Comparison of ENCODE assay signal across 1 cellular context in the genomic region with DNA sequence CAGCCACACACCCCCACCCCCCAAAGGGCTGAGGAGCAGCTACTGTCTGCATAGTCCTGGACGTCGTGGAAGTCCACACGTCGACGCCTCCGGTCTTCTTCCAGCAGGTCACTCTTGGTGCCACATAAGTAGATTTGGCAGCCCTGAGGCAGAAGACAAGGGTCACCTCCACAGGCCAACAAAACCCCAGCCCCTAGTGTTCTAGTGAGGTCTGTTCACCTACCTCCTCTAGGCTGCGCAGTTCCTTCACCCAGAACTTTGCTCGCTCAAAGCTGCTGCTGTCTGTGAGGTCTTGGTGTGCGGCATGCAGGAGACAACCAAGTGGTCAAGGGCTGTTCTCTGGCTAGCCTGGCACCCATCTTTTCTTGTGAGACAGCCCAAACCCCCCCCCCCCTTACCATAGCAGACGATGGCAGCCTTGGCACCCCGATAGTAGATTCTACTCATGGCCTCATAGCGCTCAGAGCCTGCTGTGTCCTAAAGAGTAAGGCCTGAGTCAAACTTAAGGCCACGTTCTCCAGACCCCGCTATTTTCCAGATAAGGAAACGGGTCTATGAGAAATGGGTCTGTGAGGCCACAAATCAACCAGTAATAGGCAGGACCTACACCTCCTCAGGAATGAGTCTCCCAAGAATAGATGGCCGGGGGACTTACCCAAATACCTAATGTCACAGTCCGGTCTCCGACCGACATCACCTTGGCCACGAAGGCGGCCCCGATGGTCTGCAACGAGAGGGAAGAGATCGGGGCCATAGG.
TF ChIP-seq lines count a peak whose summit lies in the region.

No MANE protein-coding gene starts in this region.

TF ChIP-seq in SK-N-SH, 30 proteins besides CTCF, POLR2A, EP300 and RAD21 (continued from another document):
- TF ChIP-seq, protein P1, sequence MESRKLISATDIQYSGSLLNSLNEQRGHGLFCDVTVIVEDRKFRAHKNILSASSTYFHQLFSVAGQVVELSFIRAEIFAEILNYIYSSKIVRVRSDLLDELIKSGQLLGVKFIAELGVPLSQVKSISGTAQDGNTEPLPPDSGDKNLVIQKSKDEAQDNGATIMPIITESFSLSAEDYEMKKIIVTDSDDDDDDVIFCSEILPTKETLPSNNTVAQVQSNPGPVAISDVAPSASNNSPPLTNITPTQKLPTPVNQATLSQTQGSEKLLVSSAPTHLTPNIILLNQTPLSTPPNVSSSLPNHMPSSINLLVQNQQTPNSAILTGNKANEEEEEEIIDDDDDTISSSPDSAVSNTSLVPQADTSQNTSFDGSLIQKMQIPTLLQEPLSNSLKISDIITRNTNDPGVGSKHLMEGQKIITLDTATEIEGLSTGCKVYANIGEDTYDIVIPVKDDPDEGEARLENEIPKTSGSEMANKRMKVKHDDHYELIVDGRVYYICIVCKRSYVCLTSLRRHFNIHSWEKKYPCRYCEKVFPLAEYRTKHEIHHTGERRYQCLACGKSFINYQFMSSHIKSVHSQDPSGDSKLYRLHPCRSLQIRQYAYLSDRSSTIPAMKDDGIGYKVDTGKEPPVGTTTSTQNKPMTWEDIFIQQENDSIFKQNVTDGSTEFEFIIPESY (IDR thresholded peaks at IDR 0.05; ENCODE audit: borderline replicate concordance, low read depth) = no peak
- no peak for TF ChIP-seq NFIC (IDR thresholded peaks at IDR 0.05; ENCODE audit: borderline replicate concordance)
- TF ChIP-seq, protein P2, sequence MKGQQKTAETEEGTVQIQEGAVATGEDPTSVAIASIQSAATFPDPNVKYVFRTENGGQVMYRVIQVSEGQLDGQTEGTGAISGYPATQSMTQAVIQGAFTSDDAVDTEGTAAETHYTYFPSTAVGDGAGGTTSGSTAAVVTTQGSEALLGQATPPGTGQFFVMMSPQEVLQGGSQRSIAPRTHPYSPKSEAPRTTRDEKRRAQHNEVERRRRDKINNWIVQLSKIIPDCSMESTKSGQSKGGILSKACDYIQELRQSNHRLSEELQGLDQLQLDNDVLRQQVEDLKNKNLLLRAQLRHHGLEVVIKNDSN (IDR thresholded peaks at IDR 0.05; ENCODE audit: borderline replicate concordance, low read depth) = no peak
- TF ChIP-seq EZH2phosphoT487 (IDR thresholded peaks at IDR 0.05; ENCODE audit: borderline replicate concordance, low read depth) = no peak
- TF ChIP-seq SIN3A (IDR thresholded peaks at IDR 0.05; ENCODE audit: borderline replicate concordance, low read depth, low read length) = no peak
- TF ChIP-seq JUND (IDR thresholded peaks at IDR 0.05) = no peak
- no peak; the same call in 1 of the 2 replicates for TF ChIP-seq GATA2 (CRISPR knock-in tag; IDR thresholded peaks at IDR 0.05)
